In the genomic region with DNA sequence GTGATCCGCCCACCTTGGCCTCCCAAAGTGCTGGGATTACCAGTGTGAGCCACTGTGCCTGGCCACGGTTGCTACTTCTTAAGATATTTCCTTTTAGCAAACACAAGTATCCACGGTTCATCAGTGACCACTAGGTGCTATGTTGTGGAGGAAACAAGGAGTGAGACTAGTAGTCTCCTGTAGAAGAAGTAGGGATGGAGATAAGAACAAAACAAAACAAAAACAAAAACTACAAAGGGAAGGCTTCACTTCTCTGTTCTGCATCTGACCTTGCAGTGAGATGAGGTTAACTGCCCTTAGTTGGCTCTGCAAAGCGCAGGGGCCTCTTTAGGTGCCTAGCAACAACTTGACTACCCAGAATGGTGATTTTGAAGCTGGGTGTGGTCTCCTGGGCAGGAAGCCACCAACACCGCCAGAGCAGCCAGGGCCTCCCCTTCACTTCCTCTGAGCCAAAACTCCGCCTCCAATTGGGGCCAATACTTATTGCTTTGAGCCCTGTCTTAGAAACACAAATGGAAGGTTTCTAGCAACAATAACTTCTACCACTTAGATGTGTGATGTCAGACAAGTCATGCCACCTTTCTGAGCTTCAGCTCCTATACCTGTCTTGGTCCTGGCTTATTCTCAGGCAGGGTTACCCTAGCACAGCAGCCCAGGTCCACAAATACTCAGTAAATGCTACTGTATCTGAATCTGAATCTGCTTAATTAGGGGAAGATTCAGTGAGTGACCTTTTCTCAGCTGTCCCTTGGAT, we compare ENCODE assay signal across 9 cellular contexts. TPM values are rescaled to one million over a fixed set of nuclear protein-coding genes. Genes with fewer than 3 reads are reported as not detected.
DNase-seq lines count a peak whose midpoint lies in the region; ATAC-seq and TF ChIP-seq lines count a peak whose summit lies in the region.
"Had no signal": no experiment of that assay in that cellular context is flagged by ENCODE, and none has a peak within 500 bp of the region (broad histone marks: within the 10 kb centered on the region; RNA-seq: fewer than 3 reads in every experiment).

No MANE protein-coding gene starts in this region.

- in situ Hi-C loops in brain microvascular endothelial cell (cut with HindIII; ENCODE audit: low pct_ligation_motif_present, low sequenced_read_pairs), result no loop called here

- H3K27me3 ChIP-seq in CD8-positive, alpha-beta memory T cell (ENCODE audit: insufficient read depth, low read length, poor library complexity, severe bottlenecking), result no peaks in the 10 kb centered on the region
- H3K27me3 ChIP-seq in PC-9 (ENCODE audit: insufficient read depth, low read depth) (no peaks in the 10 kb centered on the region), cardiac muscle cell (no peaks in the 10 kb centered on the region), brain microvascular endothelial cell (replicated peaks) (no peaks in the 10 kb centered on the region)

- peak; percentile 81 to 97 (median 96) for DNase-seq in CD8-positive, alpha-beta memory T cell
- DNase-seq in PC-9 (peak; percentile 53 to 66), activated T-helper 1 cell treated with Interleukin-2 at 50 U/mL for 16 hours (ENCODE audit: low read depth) (peak; percentile 80), cardiac muscle cell (ENCODE audit: low read depth in 1 of 2, low spot score in 1 of 2) (peak; percentile 71 to 81), brain microvascular endothelial cell (no peak)
- DNase-seq in stimulated activated CD4-positive, alpha-beta T cell treated with anti-CD3 and anti-CD28 coated beads, Interleukin-15, amount 100 ng/mL, for 24 hours, result peak; percentile 89

- no TSS peak for BruUV-seq in PC-9 (replicated peaks; lab: Mats Ljungman, UMichigan)

- H3K36me3 ChIP-seq in CD8-positive, alpha-beta memory T cell (ENCODE audit: insufficient read depth, low read length), result no peaks in the 10 kb centered on the region
- H3K36me3 ChIP-seq in PC-9 (ENCODE audit: low read depth) (no peaks in the 10 kb centered on the region), cardiac muscle cell (no peaks in the 10 kb centered on the region), brain microvascular endothelial cell (replicated peaks) (no peaks in the 10 kb centered on the region)

- peaks cover 67% of the 10 kb centered on the region for H3K4me1 ChIP-seq in CD8-positive, alpha-beta memory T cell (ENCODE audit: insufficient read depth, low read length)
- H3K4me1 ChIP-seq in PC-9 (replicated peaks; ENCODE audit: insufficient read depth), result peaks cover 32% of the 10 kb centered on the region
- H3K4me1 ChIP-seq in cardiac muscle cell (ENCODE audit: low read depth), result peaks cover 10% of the 10 kb centered on the region

- H3K36me3 Mint-ChIP-seq in CD8-positive, alpha-beta memory T cell, result peaks cover 0 to 1% (median 0%) of the 10 kb centered on the region in 3 donors

- no peaks in the 10 kb centered on the region for H3K27me3 Mint-ChIP-seq in CD8-positive, alpha-beta memory T cell

- peak overlapping the region; percentile 30 for H3K4me3 ChIP-seq in CD8-positive, alpha-beta memory T cell (ENCODE audit: low read length)
- no peak overlapping the region for H3K4me3 ChIP-seq in PC-9
- H3K4me3 ChIP-seq in cardiac muscle cell, result no peak overlapping the region
- no peak overlapping the region for H3K4me3 ChIP-seq in brain microvascular endothelial cell (ENCODE audit: low read depth, low read length)

- H3K4me3 Mint-ChIP-seq in CD8-positive, alpha-beta memory T cell, result peak overlapping the region; percentile 63 to 85 (median 81)

- peaks cover 23% of the 10 kb centered on the region; the same call in 1 of the 2 replicates for H3F3A ChIP-seq in PC-9 (ENCODE audit: insufficient read depth, low read depth)

- intact Hi-C loops in PC-9 (cut with micrococcal nuclease; ENCODE audit: unreplicated experiment), result no loop called here

- no peak for TF ChIP-seq CTCF in PC-9 (conservative IDR thresholded peaks at IDR 0.05)
- no peak for TF ChIP-seq CTCF in cardiac muscle cell (IDR thresholded peaks at IDR 0.05; ENCODE audit: low read depth, low read length)
- no peak for TF ChIP-seq CTCF in brain microvascular endothelial cell (IDR thresholded peaks at IDR 0.05; ENCODE audit: low read depth, low read length, missing control alignments)

- no peaks in the 10 kb centered on the region for H3K9me2 ChIP-seq in PC-9 (ENCODE audit: insufficient read depth)

- H2AFZ ChIP-seq in PC-9, result no peak overlapping the region

- H3K79me2 ChIP-seq in PC-9 (ENCODE audit: low read depth), result no peaks in the 10 kb centered on the region

- H4K20me1 ChIP-seq in PC-9 (ENCODE audit: insufficient read depth), result no peaks in the 10 kb centered on the region

- H3K27ac Mint-ChIP-seq in CD8-positive, alpha-beta memory T cell, result peak overlapping the region; percentile 97 to 99 (median 99)

- H3K9me3 ChIP-seq in CD8-positive, alpha-beta memory T cell (ENCODE audit: low read length), result no peaks in the 10 kb centered on the region
- no peaks in the 10 kb centered on the region for H3K9me3 ChIP-seq in PC-9 (ENCODE audit: insufficient read depth, low read depth)
- no peaks in the 10 kb centered on the region for H3K9me3 ChIP-seq in cardiac muscle cell (ENCODE audit: low read depth)

- peak; percentile 96 for ATAC-seq in GM19395 (IDR thresholded peaks at IDR 0.05; ENCODE audit: unreplicated experiment)
- peak; percentile 85 for ATAC-seq in HG03457 (IDR thresholded peaks at IDR 0.05; ENCODE audit: unreplicated experiment)

- peaks cover 43 to 57% (median 55%) of the 10 kb centered on the region in 3 donors for H3K4me1 Mint-ChIP-seq in CD8-positive, alpha-beta memory T cell

- CTCF ChIA-PET in CD8-positive, alpha-beta memory T cell (lab: Charles Lee), result interaction anchor here (0.7 to 5.4 kb wide), 8 partner anchors 9 to 258 kb away, joined by 3 to 58 read pairs (median 4); partner anchors contain the start of gene CDC42
- CTCF ChIA-PET in PC-9 (lab: Charles Lee), result interaction anchor here (0.6 kb wide), 2 partner anchors 9 to 267 kb away, joined by 4 read pairs; no protein-coding TSS in a partner anchor

- peak overlapping the region; percentile 84 for H3K27ac ChIP-seq in CD8-positive, alpha-beta memory T cell (ENCODE audit: low read depth, low read length)
- H3K27ac ChIP-seq in PC-9 (no peak overlapping the region), cardiac muscle cell (peak overlapping the region; percentile 74), brain microvascular endothelial cell (no peak overlapping the region)

- H3K9me3 Mint-ChIP-seq in CD8-positive, alpha-beta memory T cell, result no peaks in the 10 kb centered on the region

- peak overlapping the region; percentile 26; the same call in 1 of the 2 replicates for H3K4me2 ChIP-seq in PC-9

- POLR2A ChIA-PET in CD8-positive, alpha-beta memory T cell (lab: Charles Lee), result interaction anchor here (0.7 to 5.1 kb wide), 7 partner anchors 9 to 65 kb away, joined by 4 to 90 read pairs (median 5); partner anchors contain the start of gene CDC42
- POLR2A ChIA-PET in PC-9 (lab: Charles Lee; ENCODE audit: unreplicated experiment), result interaction anchor here (0.6 kb wide), 1 partner anchor 1253 kb away, joined by 3 read pairs; no protein-coding TSS in a partner anchor

RNA-seq across cellular contexts. Expression of gene CDC42, which starts 12.7 kb away (rescaled TPM):
- 100 to 1,000 TPM; 317 to 347 TPM for total RNA-seq in CD8-positive, alpha-beta memory T cell
- 294 TPM for polyA plus RNA-seq in CD8-positive, alpha-beta memory T cell
- total RNA-seq in PC-9 (2021) (119 and 183 TPM in 2 replicates), cardiac muscle cell (140 and 167 TPM in 2 replicates)
- polyA plus RNA-seq in cardiac muscle cell, result 72.0 and 76.7 TPM in 2 replicates

RNA-seq across cellular contexts. Expression of gene CELA3A, which starts 38.3 kb away (rescaled TPM):
- total RNA-seq in CD8-positive, alpha-beta memory T cell, result not detected
- not detected for polyA plus RNA-seq in CD8-positive, alpha-beta memory T cell
- total RNA-seq in PC-9 (2021), result not detected in 2 replicates
- total RNA-seq in cardiac muscle cell, result not detected in 2 replicates
- polyA plus RNA-seq in cardiac muscle cell, result not detected in 2 replicates
- total RNA-seq: LHCN-M2 had no signal

Comparison
In these comparisons a context has a peak if more than half of its experiments do, and no peak if none do; other contexts are left out.
1. H3K27ac ChIP-seq: peak in CD8-positive, alpha-beta memory T cell (single experiment) and cardiac muscle cell (single experiment); none in PC-9 (single experiment) and brain microvascular endothelial cell (single experiment).